In genomic region chr6:111503194-111503593, GRCh38 we compare ENCODE assay signal across 17 cellular contexts. TPM values are rescaled to one million over a fixed set of nuclear protein-coding genes. Genes with fewer than 3 reads are reported as not detected.
DNase-seq lines count a peak whose midpoint lies in the region; ATAC-seq and TF ChIP-seq lines count a peak whose summit lies in the region.
"Had no signal": no experiment of that assay in that cellular context is flagged by ENCODE, and none has a peak within 500 bp of the region (broad histone marks: within the 10 kb centered on the region; RNA-seq: fewer than 3 reads in every experiment).

No MANE protein-coding gene starts in this region.

- H3K4me3 ChIP-seq in Panc1 (ENCODE audit: low read depth in 2 of 2, low read length in 2 of 2) = no peak overlapping the region
- H3K4me3 ChIP-seq: left lung, right lobe of liver had no signal

- H3K4me3 Mint-ChIP-seq in osteocyte (ENCODE audit: unreplicated experiment) = peak overlapping the region; percentile 17
- H3K4me3 Mint-ChIP-seq: activated naive CD4-positive, alpha-beta T cell treated with anti-CD3 and anti-CD28 coated beads, Interleukin-2, amount 10 ng/mL, durations not matched to agents 7 days and 5 days; CD8-positive, alpha-beta memory T cell; natural killer cell treated with Interleukin-12 subunit alpha and Interleukin-12 subunit beta and Interleukin-15 and Interleukin-18, amount 100 ng/mL, for 72 hours had no signal

- ATAC-seq in Panc1 (no peak), GM21825 (IDR thresholded peaks at IDR 0.05; ENCODE audit: unreplicated experiment) (no peak), GM18498 (IDR thresholded peaks at IDR 0.05; ENCODE audit: unreplicated experiment) (no peak)
- ATAC-seq: left lung; natural killer cell treated with Interleukin-12 subunit alpha and Interleukin-12 subunit beta and Interleukin-15 and Interleukin-18, amount 100 ng/mL, for 72 hours; right lobe of liver had no signal

- peaks cover 18% of the 10 kb centered on the region for H3K4me1 Mint-ChIP-seq in osteocyte (ENCODE audit: unreplicated experiment)

- no peaks in the 10 kb centered on the region for H3K9me3 Mint-ChIP-seq in osteocyte (ENCODE audit: unreplicated experiment)
- H3K9me3 Mint-ChIP-seq: natural killer cell treated with Interleukin-12 subunit alpha and Interleukin-12 subunit beta and Interleukin-15 and Interleukin-18, amount 100 ng/mL, for 72 hours had no signal

- 0 out of 2 replicates have a peak, but pooled peaks cover 3% of the 10 kb centered on the region for H3K4me1 ChIP-seq in Panc1 (ENCODE audit: control insufficient read depth, insufficient read depth, low read length)
- H3K4me1 ChIP-seq: left lung, right lobe of liver had no signal

- CTCF ChIA-PET in Panc1 (lab: Charles Lee) = no interaction called here

- intact Hi-C loops in Panc1 (cut with micrococcal nuclease; ENCODE audit: unreplicated experiment) = no loop called here

- no peaks in the 10 kb centered on the region for H3K27me3 ChIP-seq in Panc1 (ENCODE audit: control insufficient read depth, insufficient read depth, low read length)
- H3K27me3 ChIP-seq: left lung, right lobe of liver had no signal

- H3K36me3 ChIP-seq in Panc1 (ENCODE audit: control insufficient read depth, insufficient read depth, low read length) = no peaks in the 10 kb centered on the region
- H3K36me3 ChIP-seq: left lung, right lobe of liver had no signal

- in situ Hi-C loops in Panc1 (cut with HindIII; ENCODE audit: low pct_unique_long_range_greater_than_20kb, low sequenced_read_pairs) = no loop called here

- BruUV-seq in Panc1 (replicated peaks; lab: Mats Ljungman, UMichigan) = no TSS peak

- no peaks in the 10 kb centered on the region for H3K9me3 ChIP-seq in Panc1 (ENCODE audit: control insufficient read depth, insufficient read depth, low read depth, low read length)
- H3K9me3 ChIP-seq: left lung, right lobe of liver had no signal

- peak overlapping the region; percentile 10; the same call in 1 of the 2 replicates for H3K27ac ChIP-seq in Panc1 (ENCODE audit: low read length)
- H3K27ac ChIP-seq: left lung, right lobe of liver, VCaP had no signal

- H3K27ac Mint-ChIP-seq in osteocyte (ENCODE audit: unreplicated experiment) = peak overlapping the region; percentile 74
- H3K27ac Mint-ChIP-seq: activated naive CD4-positive, alpha-beta T cell treated with anti-CD3 and anti-CD28 coated beads, Interleukin-2, amount 10 ng/mL, durations not matched to agents 7 days and 5 days; CD8-positive, alpha-beta memory T cell had no signal

- DNase-seq in NCI-H146 (lab: John Stamatoyannopoulos, UW) (peak; percentile 44), NCI-H146 treated with DMSO at 0.1 percent for 48 hours (lab: John Stamatoyannopoulos, UW; ENCODE audit: unreplicated experiment) (no peak), Panc1 (ENCODE audit: low read depth, low spot score) (no peak), epidermal melanocyte (ENCODE audit: insufficient read length, low spot score) (peak; percentile 39), osteocyte (ENCODE audit: extremely low spot score, unreplicated experiment) (no peak), cerebellar cortex (ENCODE audit: low spot score) (no peak)
- DNase-seq: 8988T; activated CD8-positive, alpha-beta memory T cell treated with anti-CD3 and anti-CD28 coated beads, Interleukin-2, amount 50 U/mL, for 48 hours; activated naive CD4-positive, alpha-beta T cell treated with anti-CD3 and anti-CD28 coated beads, Interleukin-2, amount 10 ng/mL, durations not matched to agents 7 days and 5 days; CD8-positive, alpha-beta memory T cell; left lung; right lobe of liver; stimulated activated naive CD4-positive, alpha-beta T cell treated with Interleukin-2 at 50 U/mL for 16 hours had no signal

- no peak for TF ChIP-seq CTCF in Panc1 (IDR thresholded peaks at IDR 0.05)
- TF ChIP-seq CTCF in osteocyte (IDR thresholded peaks at IDR 0.05) = no peak

- no peaks in the 10 kb centered on the region for H3K27me3 Mint-ChIP-seq in osteocyte (ENCODE audit: unreplicated experiment)
- H3K27me3 Mint-ChIP-seq: activated naive CD4-positive, alpha-beta T cell treated with anti-CD3 and anti-CD28 coated beads, Interleukin-2, amount 10 ng/mL, durations not matched to agents 7 days and 5 days; CD8-positive, alpha-beta memory T cell; natural killer cell treated with Interleukin-12 subunit alpha and Interleukin-12 subunit beta and Interleukin-15 and Interleukin-18, amount 100 ng/mL, for 72 hours had no signal

- POLR2A ChIA-PET in Panc1 (lab: Charles Lee) = interaction anchor here (0.6 kb wide), 1 partner anchor 19 kb away, joined by 5 read pairs; no protein-coding TSS in a partner anchor

- peaks cover 11% of the 10 kb centered on the region for H3K36me3 Mint-ChIP-seq in osteocyte (ENCODE audit: unreplicated experiment)
- H3K36me3 Mint-ChIP-seq: natural killer cell treated with Interleukin-12 subunit alpha and Interleukin-12 subunit beta and Interleukin-15 and Interleukin-18, amount 100 ng/mL, for 72 hours had no signal

RNA-seq across cellular contexts. Expression of gene REV3L, which starts 20.2 kb away (rescaled TPM):
- 44.8 TPM for total RNA-seq in Panc1 (2021; ENCODE audit: unreplicated experiment)
- 13.6 TPM for polyA plus RNA-seq in Panc1 (2012; ENCODE audit: insufficient read length)
- total RNA-seq in osteocyte = 26.4 and 29.4 TPM in 2 replicates

Comparison
In these comparisons a context has a peak if more than half of its experiments do, and no peak if none do; other contexts are left out.
1. DNase-seq: peak in NCI-H146 (single experiment) and epidermal melanocyte (single experiment); none in NCI-H146 treated with DMSO at 0.1 percent for 48 hours (single experiment), Panc1 (single experiment), osteocyte (single experiment) and cerebellar cortex (single experiment).